23 cellular contexts compared by ENCODE assay signal in the genomic region with DNA sequence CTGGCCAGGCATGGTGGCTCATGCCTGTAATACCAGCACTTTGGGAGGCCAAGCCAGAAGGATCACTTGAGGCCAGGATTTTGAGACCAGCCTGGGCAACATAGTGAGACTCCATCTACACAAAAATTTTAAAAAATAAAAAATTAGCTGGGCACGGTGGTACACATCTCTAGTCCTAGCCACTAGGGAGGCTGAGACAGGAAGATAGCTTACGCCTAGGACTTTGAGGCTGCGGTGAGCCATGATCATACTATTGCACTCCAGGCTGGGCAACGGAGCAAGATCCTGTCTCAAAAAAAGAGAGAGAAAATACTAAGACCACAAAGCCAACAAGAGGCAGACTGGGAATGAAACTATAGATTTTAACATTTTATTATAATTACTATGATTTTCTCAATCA. TPM values are rescaled to one million over a fixed set of nuclear protein-coding genes. Genes with fewer than 3 reads are reported as not detected.
"Had no signal": no experiment of that assay in that cellular context is flagged by ENCODE, and none has a peak within 500 bp of the region (broad histone marks: within the 10 kb centered on the region; RNA-seq: fewer than 3 reads in every experiment).

No MANE protein-coding gene starts in this region.

- H3K27ac Mint-ChIP-seq: IgD-negative memory B cell had no signal

- DNase-seq: MG63, NCI-H1092, NCI-H1105 treated with DMSO at 0.1 percent for 48 hours, NCI-H1417 treated with DMSO at 0.1 percent for 48 hours, NCI-H146, NCI-H1694 treated with DMSO at 0.1 percent for 48 hours, NCI-H1930, NCI-H2081, NCI-H2107, NCI-H226, NCI-H446, NCI-H510A, NCI-H524 treated with DMSO at 0.1 percent for 48 hours, NCI-H69, NCI-H774, SHP77, SK-N-SH, SW 1271 had no signal

- H3K4me3 Mint-ChIP-seq: IgD-negative memory B cell had no signal

- ATAC-seq: K562, Panc1 had no signal

- H3K9me3 Mint-ChIP-seq: IgD-negative memory B cell had no signal

- H3K27ac ChIP-seq: HL-60, RWPE1 had no signal

- H3K9ac ChIP-seq: SK-N-SH had no signal

- H3K27me3 ChIP-seq: MG63 had no signal

- H3K4me3 ChIP-seq: K562, MG63 had no signal

RNA-seq across cellular contexts. Expression of gene MB21D2, which starts 4.1 kb away (rescaled TPM):
- total RNA-seq: K562 had no signal
